28 cellular contexts compared by ENCODE assay signal in genomic region chr6:105304366-105304765, GRCh38.
DNase-seq lines count a peak whose midpoint lies in the region; ATAC-seq, FAIRE-seq and TF ChIP-seq lines count a peak whose summit lies in the region.
"Had no signal": no experiment of that assay in that cellular context is flagged by ENCODE, and none has a peak within 500 bp of the region (broad histone marks: within the 10 kb centered on the region; RNA-seq: fewer than 3 reads in every experiment).

No MANE protein-coding gene starts in this region.

- no peak overlapping the region for H3K4me2 ChIP-seq in H1 (ENCODE audit: insufficient read depth in 1 of 2, low read depth in 2 of 2, low read length in 2 of 2)
- H3K4me2 ChIP-seq: BLaER1 had no signal

- no peak overlapping the region for H3K27ac ChIP-seq in H1 (ENCODE audit: low read depth, low read length)
- H3K27ac ChIP-seq: BLaER1 had no signal

- no peak overlapping the region for H2AK5ac ChIP-seq in H1 (ENCODE audit: low read depth, low read length)

- H2BK12ac ChIP-seq in H1 (ENCODE audit: low read depth, low read length): no peak overlapping the region

- POLR2A ChIA-PET in H1 (lab: Charles Lee; ENCODE audit: partially characterized antibody): interaction anchor here (1.4 to 1.5 kb wide), 2 partner anchors 12 to 20 kb away, joined by 4 to 5 read pairs; no protein-coding TSS in a partner anchor

- H2BK15ac ChIP-seq in H1 (ENCODE audit: low read length): no peak overlapping the region

- no peak overlapping the region for H4K91ac ChIP-seq in H1 (replicated peaks; ENCODE audit: insufficient read length, low read length)

- ATAC-seq in T-helper 17 cell: no peak
- no peak for ATAC-seq in HG03135 (IDR thresholded peaks at IDR 0.05; ENCODE audit: unreplicated experiment)
- no peak for ATAC-seq in GM18511 (IDR thresholded peaks at IDR 0.05; ENCODE audit: unreplicated experiment)
- no peak for ATAC-seq in GM18907 (IDR thresholded peaks at IDR 0.05; ENCODE audit: unreplicated experiment)
- ATAC-seq: GM12878 had no signal

- H3K4me3 ChIP-seq in H7 (ENCODE audit: insufficient read depth, low read depth, low read length): no peak overlapping the region
- H3K4me3 ChIP-seq in H1 (ENCODE audit: extremely low read depth in 1 of 4, insufficient read depth in 2 of 4, low read depth in 3 of 4, low read length in 4 of 4): no peak overlapping the region
- H3K4me3 ChIP-seq: BLaER1, GM12878 had no signal

- H3K36me3 ChIP-seq in H7 (replicated peaks; ENCODE audit: control insufficient read depth, insufficient read depth, low read length) (no peaks in the 10 kb centered on the region; the same call in 1 of the 2 replicates), H1 (ENCODE audit: control insufficient read depth in 2 of 4, insufficient read depth in 4 of 4, low read length in 3 of 4) (no peaks in the 10 kb centered on the region)
- H3K36me3 ChIP-seq: BE2C had no signal

- no peak overlapping the region for H3K56ac ChIP-seq in H1 (replicated peaks; ENCODE audit: insufficient read length, low read depth, low read length)

- H3K18ac ChIP-seq in H1 (ENCODE audit: extremely low read depth, low read length): no peak overlapping the region

- no peak overlapping the region for H4K8ac ChIP-seq in H1 (ENCODE audit: extremely low read depth, insufficient read depth, low read length)

- peaks cover 2 to 6% (median 3%) of the 10 kb centered on the region in 4 experiments; a peak in 4 of 7 replicates for H3K4me1 ChIP-seq in H1 (replicated peaks in 1 of 4; ENCODE audit: control insufficient read depth in 3 of 4, insufficient read depth in 4 of 4, low read length in 3 of 4)
- H3K4me1 ChIP-seq: BLaER1 had no signal

- no peak for TF ChIP-seq POLR2A in H1 (IDR thresholded peaks at IDR 0.05; ENCODE audit: control extremely low read depth in 1 of 2, low read depth in 2 of 2, low read length in 2 of 2)

- H3K4me1 Mint-ChIP-seq in T-helper 17 cell: peaks cover 12% of the 10 kb centered on the region
- H3K4me1 Mint-ChIP-seq: CD14-positive monocyte; CD4-positive, alpha-beta memory T cell had no signal

- no peaks in the 10 kb centered on the region for H3K79me2 ChIP-seq in H1 (ENCODE audit: control insufficient read depth in 1 of 2, insufficient read depth in 2 of 2, low read length in 2 of 2)

- CTCF ChIA-PET in H1 (lab: Charles Lee; ENCODE audit: partially characterized antibody): interaction anchor here (0.7 to 5.9 kb wide), 6 partner anchors 11 to 217 kb away, joined by 3 to 36 read pairs (median 7); no protein-coding TSS in a partner anchor

- FAIRE-seq in H1 (lab: Jason Lieb, UNC): no peak
- FAIRE-seq: A204.1, GM12878, GM12892, GM18507 had no signal

- DNase-seq in H7: peak; percentile 34
- no peak for DNase-seq in T-helper 17 cell
- no peak for DNase-seq in H1 (ENCODE audit: low read depth in 1 of 2, low spot score in 2 of 2)
- DNase-seq in iPS-NIHi7 (ENCODE audit: extremely low spot score): no peak
- DNase-seq: 8988T; ACHN; BE2C; C1 segment of cervical spinal cord; CD4-positive, alpha-beta memory T cell; CD4-positive, CD25-positive, alpha-beta regulatory T cell; CD8-positive, alpha-beta memory T cell; COR-L47; DMS 273 treated with DMSO at 0.1 percent for 48 hours; DMS153; DMS53; DMS79; DND-41; EL; GDM1 had no signal

- WGBS in H1 (ENCODE audit: extremely low coverage in 1 of 2, insufficient coverage in 1 of 2, insufficient read length in 1 of 2, insufficient replicate concordance in 2 of 2, low coverage in 1 of 2, low lambda C conversion rate in 2 of 2, missing lambda C conversion rate in 1 of 2), 2 experiments: 86% methylated on average over 3 of the region's 3 CpGs; no CpG with 5 or more reads in 1 of the 2 experiments

- TF ChIP-seq EP300 in H1 (IDR thresholded peaks at IDR 0.05; ENCODE audit: borderline replicate concordance in 1 of 2, low read depth in 2 of 2, low read length in 2 of 2): no peak

- no peak overlapping the region for H2BK5ac ChIP-seq in H1 (ENCODE audit: low read depth, low read length)

- H3K27me3 Mint-ChIP-seq in T-helper 17 cell: no peaks in the 10 kb centered on the region
- H3K27me3 Mint-ChIP-seq: CD4-positive, alpha-beta memory T cell; CD4-positive, CD25-positive, alpha-beta regulatory T cell; CD8-positive, alpha-beta memory T cell had no signal

- no peak overlapping the region for H4K5ac ChIP-seq in H1 (ENCODE audit: insufficient read length, low read depth, low read length)

- H3K27ac Mint-ChIP-seq in T-helper 17 cell: no peak overlapping the region
- H3K27ac Mint-ChIP-seq: CD4-positive, alpha-beta memory T cell; CD4-positive, CD25-positive, alpha-beta regulatory T cell had no signal

- H4K20me1 ChIP-seq in H1 (replicated peaks in 1 of 2; ENCODE audit: control insufficient read depth in 1 of 2, insufficient read depth in 2 of 2, low read length in 2 of 2): no peaks in the 10 kb centered on the region
- H4K20me1 ChIP-seq: BLaER1 had no signal

- H3K14ac ChIP-seq in H1 (ENCODE audit: insufficient read length): no peak overlapping the region

- no peak overlapping the region for H2BK120ac ChIP-seq in H1 (replicated peaks; ENCODE audit: low read depth, low read length)

- no peaks in the 10 kb centered on the region; the same call in 1 of the 2 replicates for H3K79me1 ChIP-seq in H1 (ENCODE audit: low read depth, low read length)

- TF ChIP-seq CTCF in H1 (IDR thresholded peaks at IDR 0.05; ENCODE audit: control extremely low read depth in 1 of 3, insufficient read depth in 1 of 3, low read depth in 1 of 3, low read length in 3 of 3): no peak

- peak overlapping the region; percentile 64 for H3K4me3 Mint-ChIP-seq in T-helper 17 cell
- H3K4me3 Mint-ChIP-seq: CD14-positive monocyte; CD4-positive, alpha-beta memory T cell; CD4-positive, CD25-positive, alpha-beta regulatory T cell; CD8-positive, alpha-beta memory T cell had no signal

- H3K36me3 Mint-ChIP-seq in T-helper 17 cell (ENCODE audit: low read depth): peaks cover 15% of the 10 kb centered on the region

- no peak overlapping the region for H2AFZ ChIP-seq in H1 (ENCODE audit: low read length)

- H3K4ac ChIP-seq in H1 (replicated peaks; ENCODE audit: insufficient read length, low read depth, low read length): no peak overlapping the region

- H3K23ac ChIP-seq in H1 (ENCODE audit: insufficient read length): no peak overlapping the region

- H3K9me3 ChIP-seq in T-helper 17 cell (ENCODE audit: control insufficient read depth, low read length, poor library complexity, severe bottlenecking) (no peaks in the 10 kb centered on the region), H1 (ENCODE audit: insufficient read depth in 2 of 2, low read depth in 1 of 2, low read length in 1 of 2) (no peaks in the 10 kb centered on the region)
- H3K9me3 ChIP-seq: BE2C, BLaER1 had no signal

- TF ChIP-seq RAD21 in H1 (IDR thresholded peaks at IDR 0.05 in 1 of 2, conservative IDR thresholded peaks at IDR 0.05 in 1 of 2; ENCODE audit: low read depth in 2 of 2, low read length in 2 of 2): no peak

- H3K23me2 ChIP-seq in H1 (ENCODE audit: low read depth, low read length): no peaks in the 10 kb centered on the region

- H2BK20ac ChIP-seq in H1 (ENCODE audit: low read length): no peak overlapping the region

- no peak overlapping the region for H3K9ac ChIP-seq in H1 (replicated peaks in 1 of 4; ENCODE audit: extremely low read depth in 1 of 4, low read depth in 3 of 4, low read length in 3 of 4)
- H3K9ac ChIP-seq: BLaER1 had no signal

- no peaks in the 10 kb centered on the region for H3K27me3 ChIP-seq in H7 (ENCODE audit: control insufficient read depth, insufficient read depth, low read length)
- no peaks in the 10 kb centered on the region for H3K27me3 ChIP-seq in H1 (replicated peaks in 1 of 4; ENCODE audit: control insufficient read depth in 3 of 4, extremely low read depth in 1 of 4, insufficient read depth in 3 of 4, low read length in 3 of 4)
- H3K27me3 ChIP-seq: BE2C, BLaER1 had no signal

TF ChIP-seq in H1, 55 proteins besides CTCF, POLR2A, EP300 and RAD21:
- TF ChIP-seq TEAD4 (IDR thresholded peaks at IDR 0.05; ENCODE audit: low read depth, low read length) (0 out of 2 replicates have a peak, but pooled peaks have one; percentile 27), MAX (IDR thresholded peaks at IDR 0.05) (no peak), JUND (IDR thresholded peaks at IDR 0.05; ENCODE audit: low read length) (no peak)
